ENCODE assay signal across 7 cellular contexts in the genomic region with DNA sequence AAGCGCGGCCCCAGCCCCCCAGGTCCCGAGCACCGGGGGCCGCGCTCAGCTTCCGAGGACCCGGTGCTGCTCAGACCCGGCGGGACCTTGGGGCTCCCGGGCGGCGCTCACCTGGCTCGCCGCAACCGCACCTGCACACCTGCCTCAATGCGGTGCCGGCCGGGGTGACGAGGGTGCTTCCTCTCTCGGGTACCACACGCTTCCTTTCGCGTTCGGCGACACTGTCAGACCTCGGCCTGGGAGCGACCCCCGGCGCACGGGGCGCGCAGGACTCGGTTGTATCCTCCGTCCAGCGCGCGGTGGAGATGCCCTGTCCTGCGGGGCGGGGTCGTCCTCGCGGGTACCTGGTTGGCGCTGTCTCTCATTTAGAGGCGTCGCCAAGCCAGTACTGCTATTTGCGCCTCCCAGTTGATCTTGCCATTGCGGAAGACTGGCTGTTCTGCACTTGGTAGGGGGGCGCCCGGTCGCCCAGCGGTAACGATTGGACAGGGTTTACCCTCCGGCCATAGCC. TPM values are rescaled to one million over a fixed set of nuclear protein-coding genes. Genes with fewer than 3 reads are reported as not detected.
A peak's percentile ranks its signal among the peaks of the same experiment; 100 is the strongest.
DNase-seq lines count a peak whose midpoint lies in the region; ATAC-seq and TF ChIP-seq lines count a peak whose summit lies in the region.

No MANE protein-coding gene starts in this region.

- H3K27me3 ChIP-seq in Panc1 (ENCODE audit: control insufficient read depth, insufficient read depth, low read length) (no peaks in the 10 kb centered on the region), rectal smooth muscle tissue (ENCODE audit: control insufficient read depth, insufficient read depth, low read length) (no peaks in the 10 kb centered on the region)

- no peak for TF ChIP-seq CTCF in Panc1 (IDR thresholded peaks at IDR 0.05)

- no peak overlapping the region for H3K9ac ChIP-seq in rectal smooth muscle tissue (ENCODE audit: low read length)

- no peak for DNase-seq in Panc1 (ENCODE audit: low read depth, low spot score)
- DNase-seq in left cardiac atrium: no peak
- no peak for DNase-seq in mesenteric fat pad (ENCODE audit: low spot score)

- intact Hi-C loops in Panc1 (cut with micrococcal nuclease; ENCODE audit: unreplicated experiment) (no loop called here), left cardiac atrium (cut with DNase I) (no loop called here)

- CTCF ChIA-PET in Panc1 (lab: Charles Lee): no interaction called here

- H3K4me3 ChIP-seq in Panc1 (ENCODE audit: low read depth in 2 of 2, low read length in 2 of 2): peak overlapping the region; percentile 61
- peak overlapping the region; percentile 85 for H3K4me3 ChIP-seq in rectal smooth muscle tissue (ENCODE audit: low read length)

- peak overlapping the region; percentile 61 for H3K27ac Mint-ChIP-seq in activated naive CD8-positive, alpha-beta T cell

- H3K27me3 Mint-ChIP-seq in activated naive CD8-positive, alpha-beta T cell: no peaks in the 10 kb centered on the region

- H3K4me1 Mint-ChIP-seq in activated naive CD8-positive, alpha-beta T cell (ENCODE audit: low read depth): peaks cover 31% of the 10 kb centered on the region

- H3K4me3 Mint-ChIP-seq in activated naive CD8-positive, alpha-beta T cell: peak overlapping the region; percentile 88

- H3K36me3 Mint-ChIP-seq in activated naive CD8-positive, alpha-beta T cell: no peaks in the 10 kb centered on the region

- H3K9me3 ChIP-seq in Panc1 (ENCODE audit: control insufficient read depth, insufficient read depth, low read depth, low read length): no peaks in the 10 kb centered on the region

- peak; percentile 27 for ATAC-seq in GM18907 (IDR thresholded peaks at IDR 0.05; ENCODE audit: unreplicated experiment)
- ATAC-seq in HG03039 (IDR thresholded peaks at IDR 0.05; ENCODE audit: unreplicated experiment): peak; percentile 1
- ATAC-seq in Panc1: peak; percentile 32; the same call in 1 of the 2 replicates
- peak; percentile 3 to 11 for ATAC-seq in left cardiac atrium

- POLR2A ChIA-PET in Panc1 (lab: Charles Lee): no interaction called here

- H3K36me3 ChIP-seq in Panc1 (ENCODE audit: control insufficient read depth, insufficient read depth, low read length) (no peaks in the 10 kb centered on the region; the same call in 1 of the 2 replicates), rectal smooth muscle tissue (ENCODE audit: control insufficient read depth, insufficient read depth, low read length) (no peaks in the 10 kb centered on the region)

- H3K9me3 Mint-ChIP-seq in activated naive CD8-positive, alpha-beta T cell (ENCODE audit: low read depth): no peaks in the 10 kb centered on the region

- H3K4me1 ChIP-seq in Panc1 (ENCODE audit: control insufficient read depth, insufficient read depth, low read length) (peaks cover 12% of the 10 kb centered on the region), rectal smooth muscle tissue (ENCODE audit: control insufficient read depth, insufficient read depth, low read length) (peaks cover 22% of the 10 kb centered on the region)

- in situ Hi-C loops in Panc1 (cut with HindIII; ENCODE audit: low pct_unique_long_range_greater_than_20kb, low sequenced_read_pairs): no loop called here

- no TSS peak for BruUV-seq in Panc1 (replicated peaks; lab: Mats Ljungman, UMichigan)

- peak overlapping the region; percentile 65; the same call in 1 of the 2 replicates for H3K27ac ChIP-seq in Panc1 (ENCODE audit: low read length)
- H3K27ac ChIP-seq in rectal smooth muscle tissue (ENCODE audit: low read depth, low read length): peak overlapping the region; percentile 43

RNA-seq across cellular contexts. Expression of gene PACS2, which starts 0.7 kb away (rescaled TPM):
- total RNA-seq in Panc1 (2021; ENCODE audit: unreplicated experiment) (55.2 TPM), left cardiac atrium (10 to 100 TPM; 53.4 to 55.8 TPM), mesenteric fat pad (84.3 TPM)
- polyA plus RNA-seq in Panc1 (2012; ENCODE audit: insufficient read length): 72.3 TPM

RNA-seq across cellular contexts. Expression of gene BRF1, which starts 14.5 kb away (rescaled TPM):
- 25.0 TPM for total RNA-seq in Panc1 (2021; ENCODE audit: unreplicated experiment)
- 23.6 TPM for polyA plus RNA-seq in Panc1 (2012; ENCODE audit: insufficient read length)
- total RNA-seq in left cardiac atrium: 10 to 100 TPM; 18.8 to 20.0 TPM
- total RNA-seq in mesenteric fat pad: 34.9 TPM
